8 cellular contexts compared by ENCODE assay signal in genomic region chr20:33673411-33674293, GRCh38. TPM values are rescaled to one million over a fixed set of nuclear protein-coding genes. Genes with fewer than 3 reads are reported as not detected.
DNase-seq lines count a peak whose midpoint lies in the region; ATAC-seq and TF ChIP-seq lines count a peak whose summit lies in the region.

No MANE protein-coding gene starts in this region.

- H3K27ac ChIP-seq in right lobe of liver: peak overlapping the region; percentile 41 to 75 (median 51)
- H3K27ac ChIP-seq in thoracic aorta: peak overlapping the region; percentile 62 to 70

- in situ Hi-C loops in astrocyte of the spinal cord (cut with HindIII; ENCODE audit: low sequenced_read_pairs): no loop called here

- H3K9me3 ChIP-seq in right lobe of liver (no peaks in the 10 kb centered on the region), thoracic aorta (no peaks in the 10 kb centered on the region)

- TF ChIP-seq POLR2A in right lobe of liver (IDR thresholded peaks at IDR 0.05): no peak

- intact Hi-C loops in right lobe of liver (cut with DNase I): loop anchor here in 1 of 2 donors (10.0 kb wide), 1 partner anchor 51 kb away; the partner anchor contains the start of gene PXMP4

- peaks cover 0 to 1% (median 0%) of the 10 kb centered on the region in 4 donors for H3K36me3 ChIP-seq in right lobe of liver
- H3K36me3 ChIP-seq in thoracic aorta: no peaks in the 10 kb centered on the region

- H3K4me3 ChIP-seq in astrocyte of the spinal cord (ENCODE audit: low read depth, low read length) (peak overlapping the region; percentile 71), right lobe of liver (peak overlapping the region; percentile 55 to 79 (median 70)), thoracic aorta (peak overlapping the region; percentile 77)

- DNase-seq in SKM-1 treated with dmso at 0.1 percent for 144 hours (lab: John Stamatoyannopoulos, UW; ENCODE audit: unreplicated experiment): peak; percentile 41
- no peak for DNase-seq in SKM-1 (lab: John Stamatoyannopoulos, UW; ENCODE audit: unreplicated experiment)
- DNase-seq in HuH-7 (ENCODE audit: low spot score): peak; percentile 77
- DNase-seq in astrocyte of the spinal cord (ENCODE audit: low read depth, low spot score): no peak
- DNase-seq in right lobe of liver: peak in 1 of 3 donors; percentile 25
- DNase-seq in thoracic aorta (ENCODE audit: low spot score): no peak
- no peak for DNase-seq in NCI-H1048 (lab: John Stamatoyannopoulos, UW)
- no peak for DNase-seq in NK-92 (lab: John Stamatoyannopoulos, UW; ENCODE audit: unreplicated experiment)

- ATAC-seq in right lobe of liver (peak in 3 of 4 donors; percentile 3 to 11 (median 5)), thoracic aorta (ENCODE audit: insufficient number of reproducible peaks, low FRiP score, low read depth) (no peak)

- H3K4me1 ChIP-seq in right lobe of liver (peaks cover 0 to 11% (median 0%) of the 10 kb centered on the region in 4 donors), thoracic aorta (ENCODE audit: control insufficient read depth in 1 of 2, low read depth in 2 of 2) (peaks cover 28 to 68% of the 10 kb centered on the region in 2 donors)

- no peak for TF ChIP-seq CTCF in astrocyte of the spinal cord (IDR thresholded peaks at IDR 0.05; ENCODE audit: low read depth, low read length)
- no peak for TF ChIP-seq CTCF in right lobe of liver (IDR thresholded peaks at IDR 0.05)
- no peak for TF ChIP-seq CTCF in thoracic aorta (IDR thresholded peaks at IDR 0.05)

- H3K27me3 ChIP-seq in right lobe of liver: no peaks in the 10 kb centered on the region
- no peaks in the 10 kb centered on the region for H3K27me3 ChIP-seq in thoracic aorta (replicated peaks; ENCODE audit: insufficient read depth)

- 22% methylated on average over 13 of the region's 29 CpGs for WGBS in right lobe of liver (ENCODE audit: insufficient coverage, low coverage, low lambda C conversion rate, missing lambda C conversion rate)

RNA-seq across cellular contexts. Expression of gene NECAB3, which starts 0.6 kb away (rescaled TPM):
- total RNA-seq in right lobe of liver (10 to 100 TPM; 13.2 to 21.9 (median 19.2) TPM), thoracic aorta (10 to 100 TPM; 24.0 to 29.6 TPM)

RNA-seq across cellular contexts. Expression of gene ACTL10, which starts 6.9 kb away (rescaled TPM):
- total RNA-seq in right lobe of liver (1 to 10 TPM in 1 of 6 experiments, under 1 TPM in 4, not detected in 1; 0.20 to 1.1 (median 0.56) TPM), thoracic aorta (1 to 10 TPM; 2.6 to 3.1 TPM)

RNA-seq across cellular contexts. Expression of gene C20orf144, which starts 11.5 kb away (rescaled TPM):
- total RNA-seq in right lobe of liver (under 1 TPM in 1 of 6 experiments, not detected in 5; 0.18 TPM), thoracic aorta (not detected)

RNA-seq across cellular contexts. Expression of gene E2F1, which starts 12.5 kb away (rescaled TPM):
- 1 to 10 TPM in 2 of 6 experiments, under 1 TPM in 4; 0.24 to 8.8 (median 0.77) TPM for total RNA-seq in right lobe of liver
- total RNA-seq in thoracic aorta: under 1 TPM; 0.68 to 0.92 TPM

RNA-seq across cellular contexts. Expression of gene PXMP4, which starts 46.5 kb away (rescaled TPM):
- total RNA-seq in right lobe of liver: 10 to 100 TPM in 4 of 6 experiments, 1 to 10 TPM in 2; 5.5 to 17.8 (median 12.9) TPM
- 1 to 10 TPM; 3.3 to 4.1 TPM for total RNA-seq in thoracic aorta

Comparison
In these comparisons a context has a peak if more than half of its experiments do, and no peak if none do; other contexts are left out.
1. DNase-seq: peak in SKM-1 treated with dmso at 0.1 percent for 144 hours (single experiment) and HuH-7 (single experiment); none in SKM-1 (single experiment), astrocyte of the spinal cord (single experiment), thoracic aorta (single experiment), NCI-H1048 (single experiment) and NK-92 (single experiment).
2. Peak in every context shown above with its lines, with median percentiles within 50 percentile points of each other: H3K4me3 ChIP-seq.